In the genomic region with DNA sequence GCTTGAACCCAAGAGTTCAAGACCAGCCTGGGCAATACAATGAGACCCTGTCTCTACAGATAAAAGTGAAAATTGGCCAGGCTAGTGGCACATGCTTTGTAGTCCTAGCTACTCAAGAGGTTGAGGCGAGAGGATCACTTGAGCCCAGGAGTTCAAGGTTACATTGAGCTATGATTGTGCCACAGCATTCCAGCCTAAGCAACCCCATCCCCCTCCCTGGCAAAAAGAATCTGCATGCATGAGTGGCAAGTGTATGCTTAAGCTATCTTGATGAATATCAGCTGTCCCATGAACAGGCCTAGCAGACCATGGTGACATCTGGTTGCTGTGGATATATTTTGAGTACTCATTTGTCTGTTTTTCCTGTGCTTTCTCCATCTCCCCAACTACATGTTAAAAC, we compare ENCODE assay signal across 23 cellular contexts.
"Had no signal": no experiment of that assay in that cellular context is flagged by ENCODE, and none has a peak within 500 bp of the region (broad histone marks: within the 10 kb centered on the region; RNA-seq: fewer than 3 reads in every experiment).

No MANE protein-coding gene starts in this region.

- DNase-seq: activated CD4-positive, alpha-beta T cell treated with anti-CD3 and anti-CD28 coated beads for 48 hours; activated CD4-positive, alpha-beta T cell treated with anti-CD3 and anti-CD28 coated beads, Interleukin-2, amount 50 U/mL, for 4 hours; activated CD8-positive, alpha-beta memory T cell treated with anti-CD3 and anti-CD28 coated beads, Interleukin-2, amount 10 ng/mL, durations not matched to agents 7 days and 5 days; activated effector memory CD4-positive, alpha-beta T cell treated with Interleukin-2 at 50 U/mL for 16 hours; activated naive CD4-positive, alpha-beta T cell; activated T-cell treated with anti-CD3 and anti-CD28 coated beads, Interleukin-2, amount 50 U/mL, for 24 hours; amygdala; brain microvascular endothelial cell; Karpas-422; MM.1S; NCI-H1105; NCI-H1436; NCI-H1694 treated with DMSO at 0.1 percent for 48 hours; NCI-H2107; NCI-H2171 treated with DMSO at 0.1 percent for 48 hours; NCI-H226; NCI-H69; Peyer's patch; SHP77 had no signal

- H3K4me3 ChIP-seq: cardiac muscle cell, K562, Peyer's patch, SJSA1 had no signal

- H3K27ac ChIP-seq: brain microvascular endothelial cell, cardiac muscle cell, Peyer's patch, SJSA1 had no signal

- ATAC-seq: activated CD4-positive, CD25-positive, alpha-beta regulatory T cell treated with anti-CD3 and anti-CD28 coated beads, Interleukin-2, amount 50 U/mL, for 24 hours; activated CD8-positive, alpha-beta memory T cell treated with anti-CD3 and anti-CD28 coated beads, Interleukin-2, amount 10 ng/mL, durations not matched to agents 7 days and 5 days; K562 had no signal

- H3K9me3 ChIP-seq: Peyer's patch, SJSA1 had no signal

- H3K27me3 ChIP-seq: brain microvascular endothelial cell, cardiac muscle cell, Peyer's patch, SJSA1 had no signal
